In the genomic region with DNA sequence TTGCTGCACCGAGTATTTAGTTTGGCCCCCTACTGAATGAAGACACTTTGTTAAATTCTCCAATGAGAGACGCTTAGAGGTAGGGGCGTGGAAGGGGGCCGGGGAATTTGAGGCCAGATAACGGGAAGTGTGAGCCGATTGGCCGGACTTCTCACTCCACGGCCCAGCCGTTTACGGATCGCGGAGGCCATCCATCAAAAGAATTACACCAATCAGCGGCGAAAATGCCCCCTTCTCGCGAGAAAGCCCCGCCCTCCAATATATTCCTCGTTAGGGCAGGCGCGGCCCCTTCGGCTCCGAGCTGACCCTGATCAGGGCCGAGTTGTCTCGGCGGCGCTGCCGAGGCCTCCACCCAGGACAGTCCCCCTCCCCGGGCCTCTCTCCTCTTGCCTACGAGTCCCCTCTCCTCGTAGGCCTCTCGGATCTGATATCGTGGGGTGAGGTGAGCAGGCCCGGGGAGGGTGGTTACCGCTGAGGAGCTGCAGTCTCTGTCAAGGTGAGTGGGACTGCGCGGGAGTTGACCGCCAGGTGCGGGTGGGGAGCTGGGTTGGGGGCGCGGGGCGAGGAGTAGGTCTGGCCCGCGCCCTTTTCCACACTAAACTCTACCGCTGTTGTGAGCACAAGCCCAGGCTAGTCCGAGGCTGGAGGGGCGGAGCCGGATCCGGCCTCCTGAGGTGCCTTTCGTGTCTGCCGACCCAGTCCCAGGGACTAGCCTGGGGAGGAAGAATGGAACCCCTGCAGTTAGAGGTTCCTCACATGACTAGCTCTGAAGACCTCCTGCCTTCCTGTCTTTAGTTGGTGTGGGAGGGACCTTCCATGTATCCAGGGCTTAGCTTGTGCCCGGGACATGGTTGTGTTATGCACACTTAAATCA, we compare ENCODE assay signal across 8 cellular contexts. TPM values are rescaled to one million over a fixed set of nuclear protein-coding genes. Genes with fewer than 3 reads are reported as not detected.
DNase-seq lines count a peak whose midpoint lies in the region; ATAC-seq and TF ChIP-seq lines count a peak whose summit lies in the region.

TSS of gene CCNG1 (plus strand) at position 287 of the 874 bp plus-strand sequence. CDS start 1,662 bp downstream, outside the sequence.

- peak; percentile 76 for TF ChIP-seq POLR2A in prostate gland (IDR thresholded peaks at IDR 0.05)

- ATAC-seq in GM18498 (IDR thresholded peaks at IDR 0.05; ENCODE audit: unreplicated experiment) = peak; percentile 97
- peak; percentile 95 for ATAC-seq in HG02885 (IDR thresholded peaks at IDR 0.05; ENCODE audit: poor library complexity, unreplicated experiment)
- peak; percentile 97 for ATAC-seq in left ventricle myocardium superior

- TF ChIP-seq CTCF in prostate gland (IDR thresholded peaks at IDR 0.05) = no peak

- H3K27me3 ChIP-seq in prostate gland (replicated peaks; ENCODE audit: insufficient read depth) = no peaks in the 10 kb centered on the region

- H3K4me3 ChIP-seq in prostate gland (peak within 1 kb of the TSS; percentile 77 to 92), urinary bladder (ENCODE audit: low read depth, low read length) (peak within 1 kb of the TSS; percentile 89)

- intact Hi-C loops in T-helper 2 cell treated with Interferon-gamma antibody and Interleukin-4, amounts not matched to agents 100 ng/mL and 5 ng/mL, for 36 hours (cut with micrococcal nuclease) = loop anchor here (1.0 kb wide), 2 partner anchors 23 to 68 kb away; partner anchors contain the start of genes HMMR, MAT2B and NUDCD2
- intact Hi-C loops in left ventricle myocardium superior (cut with micrococcal nuclease) = no loop called here
- intact Hi-C loops in prostate gland (cut with DNase I) = loop anchor here (2.0 kb wide), 1 partner anchor 67 kb away; the partner anchor contains the start of gene MAT2B

- H3K4me1 ChIP-seq in prostate gland (replicated peaks) (peaks cover 4% of the 10 kb centered on the region), urinary bladder (ENCODE audit: insufficient read depth) (no peaks in the 10 kb centered on the region)

- no peaks in the 10 kb centered on the region for H3K36me3 ChIP-seq in prostate gland
- no peaks in the 10 kb centered on the region for H3K36me3 ChIP-seq in urinary bladder (ENCODE audit: insufficient read depth)

- no peaks in the 10 kb centered on the region for H3K9me3 ChIP-seq in prostate gland

- H3K27ac ChIP-seq in prostate gland = peak within 1 kb of the TSS; percentile 91 to 93
- peak within 1 kb of the TSS; percentile 93 for H3K27ac ChIP-seq in urinary bladder (ENCODE audit: low read depth)

- under 1% methylated on average over 38 of the region's 51 CpGs for WGBS in prostate gland
- under 1% methylated on average over 51 of the region's 51 CpGs for WGBS in urinary bladder

- DNase-seq in NCI-H1694 treated with DMSO at 0.1 percent for 48 hours (lab: John Stamatoyannopoulos, UW) (peak; percentile 86), anterior cingulate cortex (lab: John Stamatoyannopoulos, UW) (peak; percentile 46 to 97 (median 92)), left ventricle myocardium superior (peak; percentile 95), prostate gland (ENCODE audit: low spot score) (peak; percentile 96)

RNA-seq across cellular contexts. Expression of gene CCNG1, which starts in this region (rescaled TPM):
- total RNA-seq in T-helper 2 cell treated with Interferon-gamma antibody and Interleukin-4, amounts not matched to agents 100 ng/mL and 5 ng/mL, for 36 hours = 111 and 119 TPM in 2 replicates
- 85.4 TPM for total RNA-seq in left ventricle myocardium superior
- 100 to 1,000 TPM; 107 to 181 TPM for total RNA-seq in prostate gland
- 256 TPM for total RNA-seq in urinary bladder
- 102 TPM for polyA plus RNA-seq in urinary bladder

Comparison
In these comparisons a context has a peak if more than half of its experiments do, and no peak if none do; other contexts are left out.
1. Peak in every context shown above with its lines: DNase-seq, ATAC-seq, H3K4me3 ChIP-seq and H3K27ac ChIP-seq.